ENCODE assay signal across 29 cellular contexts in the genomic region with DNA sequence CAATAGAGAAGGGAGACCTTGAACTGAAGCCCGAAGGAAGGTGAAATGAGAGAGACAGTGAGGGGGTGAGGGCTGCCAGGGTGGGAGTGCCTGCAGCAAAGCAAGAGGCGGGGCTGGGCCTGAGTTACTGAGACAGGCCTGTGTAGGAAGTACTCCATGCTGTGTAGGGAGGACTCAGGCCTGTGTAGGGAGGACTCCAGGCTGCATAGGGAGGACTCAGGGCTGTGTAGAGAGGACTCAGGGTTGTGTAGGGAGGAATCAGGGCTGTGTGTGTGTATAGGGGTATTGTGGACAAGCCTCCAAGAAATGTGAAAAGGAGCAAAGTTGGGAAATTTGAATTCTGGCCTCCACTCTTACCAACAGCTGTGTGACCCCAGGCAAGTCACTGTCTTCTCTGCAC.
DNase-seq lines count a peak whose midpoint lies in the region; ATAC-seq, FAIRE-seq and TF ChIP-seq lines count a peak whose summit lies in the region.
"Had no signal": no experiment of that assay in that cellular context is flagged by ENCODE, and none has a peak within 500 bp of the region (broad histone marks: within the 10 kb centered on the region; RNA-seq: fewer than 3 reads in every experiment).

No MANE protein-coding gene starts in this region.

- H3K4me1 ChIP-seq in CD8-positive, alpha-beta T cell (ENCODE audit: insufficient read depth, low read length) = peaks cover 3% of the 10 kb centered on the region
- H3K4me1 ChIP-seq in left lung = no peaks in the 10 kb centered on the region

- CTCF ChIA-PET in activated CD4-positive, alpha-beta T cell treated with anti-CD3 and anti-CD28 coated beads, Interleukin-2, amount 10 ng/mL, durations not matched to agents 7 days and 5 days (lab: Charles Lee) = interaction anchor here (0.8 kb wide), 1 partner anchor 38 kb away, joined by 3 read pairs; no protein-coding TSS in a partner anchor
- CTCF ChIA-PET in CD8-positive, alpha-beta T cell (lab: Charles Lee) = no interaction called here

- POLR2A ChIA-PET in activated CD4-positive, alpha-beta T cell treated with anti-CD3 and anti-CD28 coated beads, Interleukin-2, amount 10 ng/mL, durations not matched to agents 7 days and 5 days (lab: Charles Lee) = no interaction called here
- POLR2A ChIA-PET in CD8-positive, alpha-beta T cell (lab: Charles Lee) = no interaction called here

- intact Hi-C loops in CD8-positive, alpha-beta T cell (cut with DNase I, micrococcal nuclease) = no loop called here
- intact Hi-C loops in left lung (cut with DNase I) = no loop called here

- in situ Hi-C loops in brain microvascular endothelial cell (cut with HindIII; ENCODE audit: low pct_ligation_motif_present, low sequenced_read_pairs) = no loop called here

- no peaks in the 10 kb centered on the region for H3K36me3 Mint-ChIP-seq in activated CD4-positive, alpha-beta T cell treated with anti-CD3 and anti-CD28 coated beads, Interleukin-2, amount 10 ng/mL, durations not matched to agents 7 days and 5 days (ENCODE audit: low read depth)
- H3K36me3 Mint-ChIP-seq in CD8-positive, alpha-beta T cell = no peaks in the 10 kb centered on the region

- H3K27me3 Mint-ChIP-seq in activated CD4-positive, alpha-beta T cell treated with anti-CD3 and anti-CD28 coated beads, Interleukin-2, amount 10 ng/mL, durations not matched to agents 7 days and 5 days = no peaks in the 10 kb centered on the region
- peaks cover 3% of the 10 kb centered on the region for H3K27me3 Mint-ChIP-seq in CD8-positive, alpha-beta T cell (ENCODE audit: low read depth)

- no peak overlapping the region for H3K4me3 ChIP-seq in CD8-positive, alpha-beta T cell (ENCODE audit: low read depth, low read length)
- H3K4me3 ChIP-seq in bronchial epithelial cell (ENCODE audit: low read depth, low read length) (no peak overlapping the region), left lung (no peak overlapping the region), brain microvascular endothelial cell (ENCODE audit: low read depth, low read length) (no peak overlapping the region)

- no peak for ATAC-seq in CD8-positive, alpha-beta T cell
- ATAC-seq in left lung = no peak
- ATAC-seq: Panc1 had no signal

- H3K9me3 ChIP-seq in CD8-positive, alpha-beta T cell (ENCODE audit: low read length) = no peaks in the 10 kb centered on the region
- H3K9me3 ChIP-seq in left lung = no peaks in the 10 kb centered on the region

- no peak overlapping the region for H3K27ac Mint-ChIP-seq in activated CD4-positive, alpha-beta T cell treated with anti-CD3 and anti-CD28 coated beads, Interleukin-2, amount 10 ng/mL, durations not matched to agents 7 days and 5 days
- H3K27ac Mint-ChIP-seq in CD8-positive, alpha-beta T cell = peak overlapping the region; percentile 16
- H3K27ac Mint-ChIP-seq: B cell had no signal

- no peak overlapping the region for H3K27ac ChIP-seq in CD8-positive, alpha-beta T cell (ENCODE audit: low read depth, low read length)
- H3K27ac ChIP-seq in left lung (no peak overlapping the region), brain microvascular endothelial cell (no peak overlapping the region)
- H3K27ac ChIP-seq: 22Rv1, C4-2B, HL-60, RWPE1 had no signal

- H3K27me3 ChIP-seq in CD8-positive, alpha-beta T cell (ENCODE audit: insufficient read depth, low read length) = no peaks in the 10 kb centered on the region
- H3K27me3 ChIP-seq in bronchial epithelial cell (ENCODE audit: control insufficient read depth, insufficient read depth, low read length) (no peaks in the 10 kb centered on the region), left lung (no peaks in the 10 kb centered on the region), brain microvascular endothelial cell (replicated peaks) (no peaks in the 10 kb centered on the region)

- TF ChIP-seq CTCF in CD8-positive, alpha-beta T cell (IDR thresholded peaks at IDR 0.05) = no peak
- TF ChIP-seq CTCF in bronchial epithelial cell (IDR thresholded peaks at IDR 0.05; ENCODE audit: insufficient read depth, low read length, severe bottlenecking) = no peak
- no peak for TF ChIP-seq CTCF in left lung (IDR thresholded peaks at IDR 0.05)
- no peak for TF ChIP-seq CTCF in brain microvascular endothelial cell (IDR thresholded peaks at IDR 0.05; ENCODE audit: low read depth, low read length, missing control alignments)

- peak; percentile 40 for FAIRE-seq in bronchial epithelial cell (lab: Jason Lieb, UNC)
- FAIRE-seq: GM12891, H54 had no signal

- H3K36me3 ChIP-seq in CD8-positive, alpha-beta T cell (ENCODE audit: insufficient read depth, low read length) = no peaks in the 10 kb centered on the region
- H3K36me3 ChIP-seq in bronchial epithelial cell (ENCODE audit: control insufficient read depth, insufficient read depth, low read length) (no peaks in the 10 kb centered on the region), left lung (no peaks in the 10 kb centered on the region), brain microvascular endothelial cell (replicated peaks) (no peaks in the 10 kb centered on the region)

- H3K4me1 Mint-ChIP-seq in activated CD4-positive, alpha-beta T cell treated with anti-CD3 and anti-CD28 coated beads, Interleukin-2, amount 10 ng/mL, durations not matched to agents 7 days and 5 days = no peaks in the 10 kb centered on the region
- peaks cover 4% of the 10 kb centered on the region for H3K4me1 Mint-ChIP-seq in CD8-positive, alpha-beta T cell (ENCODE audit: low read depth)
- H3K4me1 Mint-ChIP-seq: B cell; CD8-positive, alpha-beta memory T cell had no signal

- H3K9me3 Mint-ChIP-seq in activated CD4-positive, alpha-beta T cell treated with anti-CD3 and anti-CD28 coated beads, Interleukin-2, amount 10 ng/mL, durations not matched to agents 7 days and 5 days = no peaks in the 10 kb centered on the region
- H3K9me3 Mint-ChIP-seq in CD8-positive, alpha-beta T cell = no peaks in the 10 kb centered on the region
- H3K9me3 Mint-ChIP-seq: CD8-positive, alpha-beta memory T cell had no signal

- DNase-seq in activated CD4-positive, alpha-beta T cell treated with anti-CD3 and anti-CD28 coated beads, Interleukin-2, amount 10 ng/mL, durations not matched to agents 7 days and 5 days = peak; percentile 4
- no peak for DNase-seq in activated CD4-positive, alpha-beta T cell treated with anti-CD3 and anti-CD28 coated beads for 48 hours
- peak in 1 of 7 experiments; percentile 41 for DNase-seq in CD8-positive, alpha-beta T cell
- DNase-seq in bronchial epithelial cell (ENCODE audit: low read depth) (no peak), left lung (no peak), NCI-H774 (lab: John Stamatoyannopoulos, UW) (no peak), brain microvascular endothelial cell (no peak)
- DNase-seq in stimulated activated CD8-positive, alpha-beta memory T cell treated with anti-CD3 and anti-CD28 coated beads, Interleukin-4, amount 100 ng/mL, for 48 hours = peak; percentile 7
- DNase-seq: CD8-positive, alpha-beta memory T cell; DMS 273 treated with DMSO at 0.1 percent for 48 hours; DMS79; EL; GDM1; Karpas-422; NCI-H1092; NCI-H1417 treated with DMSO at 0.1 percent for 48 hours; NCI-H1694 treated with DMSO at 0.1 percent for 48 hours; NCI-H2081; NCI-H2227 treated with DMSO at 0.1 percent for 48 hours; NCI-H526 treated with DMSO at 0.1 percent for 48 hours; SHP77 had no signal

- H3K4me3 Mint-ChIP-seq in activated CD4-positive, alpha-beta T cell treated with anti-CD3 and anti-CD28 coated beads, Interleukin-2, amount 10 ng/mL, durations not matched to agents 7 days and 5 days = no peak overlapping the region
- H3K4me3 Mint-ChIP-seq in CD8-positive, alpha-beta T cell = no peak overlapping the region
- H3K4me3 Mint-ChIP-seq: B cell had no signal

Comparison
In these comparisons a context has a peak if more than half of its experiments do, and no peak if none do; other contexts are left out.
1. DNase-seq: peak in activated CD4-positive, alpha-beta T cell treated with anti-CD3 and anti-CD28 coated beads, Interleukin-2, amount 10 ng/mL, durations not matched to agents 7 days and 5 days (single experiment) and stimulated activated CD8-positive, alpha-beta memory T cell treated with anti-CD3 and anti-CD28 coated beads, Interleukin-4, amount 100 ng/mL, for 48 hours (single experiment); none in activated CD4-positive, alpha-beta T cell treated with anti-CD3 and anti-CD28 coated beads for 48 hours (single experiment), bronchial epithelial cell (single experiment), left lung (0 of 2), NCI-H774 (single experiment) and brain microvascular endothelial cell (single experiment).